In the genomic region with DNA sequence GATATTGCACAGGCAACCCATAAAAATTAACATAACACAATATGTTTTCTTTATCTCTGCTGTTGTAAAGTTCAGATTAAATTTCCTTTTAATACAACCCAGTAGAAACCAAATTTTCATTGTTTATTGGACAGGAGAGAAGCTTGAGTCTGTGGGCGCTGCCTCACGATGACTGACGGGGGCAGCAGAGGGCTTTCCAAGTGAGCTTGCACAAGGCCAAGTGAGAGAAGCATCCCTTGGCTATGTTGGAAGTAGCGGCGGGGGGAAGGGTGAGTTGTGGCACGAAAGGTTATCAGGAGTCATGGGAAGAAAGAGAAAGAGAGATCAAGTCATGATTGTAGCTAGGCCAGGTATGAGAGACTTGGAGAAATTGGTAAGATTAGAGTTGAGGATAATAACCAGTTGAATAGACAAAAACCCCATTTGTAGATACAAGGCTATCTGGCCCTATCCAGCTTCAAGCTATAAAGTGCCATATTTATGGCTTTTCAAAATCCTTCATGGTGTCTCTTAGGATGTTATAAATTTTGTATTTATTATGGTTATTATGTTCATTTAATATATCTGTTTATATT, we compare ENCODE assay signal across 9 cellular contexts.
DNase-seq lines count a peak whose midpoint lies in the region; ATAC-seq and TF ChIP-seq lines count a peak whose summit lies in the region.
"Had no signal": no experiment of that assay in that cellular context is flagged by ENCODE, and none has a peak within 500 bp of the region (broad histone marks: within the 10 kb centered on the region; RNA-seq: fewer than 3 reads in every experiment).

No MANE protein-coding gene starts in this region.

- TF ChIP-seq CTCF in left lung (IDR thresholded peaks at IDR 0.05): peak; percentile 45 to 68
- peak; percentile 14 to 56 (median 32) for TF ChIP-seq CTCF in testis (IDR thresholded peaks at IDR 0.05)

- H3K36me3 ChIP-seq in left lung (no peaks in the 10 kb centered on the region), testis (ENCODE audit: low read depth, missing control alignments) (no peaks in the 10 kb centered on the region)

- ATAC-seq in GM18502 (IDR thresholded peaks at IDR 0.05; ENCODE audit: poor library complexity, unreplicated experiment) (peak; percentile 92), HG03095 (IDR thresholded peaks at IDR 0.05; ENCODE audit: unreplicated experiment) (peak; percentile 63), left lung (peak; percentile 89)

- intact Hi-C loops in left lung (cut with DNase I): no loop called here
- intact Hi-C loops in testis (cut with DNase I; ENCODE audit: low total_unique reads): no loop called here

- 34 to 38% methylated on average over 6 of the region's 6 CpGs for WGBS in testis, 2 donors

- H3K27me3 ChIP-seq in left lung: no peaks in the 10 kb centered on the region
- no peaks in the 10 kb centered on the region for H3K27me3 ChIP-seq in testis

- H3K4me3 ChIP-seq in left lung (no peak overlapping the region), testis (no peak overlapping the region)
- H3K4me3 ChIP-seq: skin epidermis had no signal

- peak; percentile 15 for DNase-seq in AG20443 (ENCODE audit: low spot score)
- DNase-seq in NCI-H82 treated with DMSO at 0.1 percent for 48 hours (lab: John Stamatoyannopoulos, UW; ENCODE audit: unreplicated experiment): peak; percentile 62
- DNase-seq in cerebellum (ENCODE audit: low spot score): peak; percentile 18
- DNase-seq in left lung: peak; percentile 41 to 76
- DNase-seq in testis: peak; percentile 76
- DNase-seq in NOMO-1 treated with dmso at 0.1 percent for 144 hours (lab: John Stamatoyannopoulos, UW; ENCODE audit: unreplicated experiment): no peak

- H3K27ac ChIP-seq in left lung: no peak overlapping the region
- no peak overlapping the region for H3K27ac ChIP-seq in testis
- H3K27ac ChIP-seq: skin epidermis had no signal

- peaks cover 0 to 5% of the 10 kb centered on the region in 2 donors for H3K4me1 ChIP-seq in left lung
- no peaks in the 10 kb centered on the region for H3K4me1 ChIP-seq in testis

- TF ChIP-seq POLR2A in testis (IDR thresholded peaks at IDR 0.05): no peak

- H3K9me3 ChIP-seq in left lung: peaks cover 0 to 7% of the 10 kb centered on the region in 2 donors
- H3K9me3 ChIP-seq in testis: no peaks in the 10 kb centered on the region
